8 cellular contexts compared by ENCODE assay signal in the genomic region with DNA sequence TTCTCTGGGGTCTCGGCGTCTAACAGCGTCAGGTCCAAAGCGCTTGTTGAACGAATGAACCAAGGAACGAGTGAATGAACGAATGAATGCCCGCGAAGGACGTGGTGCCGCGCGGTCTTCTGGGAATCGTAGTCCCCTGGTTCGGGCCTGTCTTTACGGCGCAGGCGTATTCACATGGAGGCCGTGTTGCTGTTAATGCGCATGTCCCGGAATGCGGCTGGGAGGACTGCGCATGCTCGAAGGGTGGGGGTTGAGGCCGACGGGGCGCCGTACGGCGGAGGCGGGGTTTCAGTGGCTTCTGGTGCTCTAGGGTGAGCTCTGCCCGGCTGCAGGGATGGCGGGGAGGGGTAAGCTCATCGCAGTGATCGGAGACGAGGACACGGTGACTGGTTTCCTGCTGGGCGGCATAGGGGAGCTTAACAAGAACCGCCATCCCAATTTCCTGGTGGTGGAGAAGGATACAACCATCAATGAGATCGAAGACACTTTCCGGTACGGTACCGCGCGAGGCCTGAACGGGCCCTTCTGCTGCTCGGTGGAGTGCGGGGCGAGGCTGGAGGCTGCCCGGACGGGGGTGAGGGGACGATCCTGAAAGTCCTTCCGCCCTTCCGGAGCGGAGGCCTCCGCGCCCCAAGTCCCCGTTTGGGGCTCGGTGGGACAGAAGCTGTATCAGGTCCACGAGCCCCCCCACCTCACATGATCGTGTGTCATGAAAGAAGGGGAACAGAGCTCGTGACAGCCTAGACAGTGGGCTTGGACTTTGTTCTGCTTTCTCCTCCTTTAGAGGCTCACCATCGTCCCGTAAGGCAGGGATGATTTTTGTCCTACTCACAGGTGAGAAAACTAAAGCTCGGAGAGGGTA. TPM values are rescaled to one million over a fixed set of nuclear protein-coding genes. Genes with fewer than 3 reads are reported as not detected.
A peak's percentile ranks its signal among the peaks of the same experiment; 100 is the strongest.
DNase-seq lines count a peak whose midpoint lies in the region; ATAC-seq and TF ChIP-seq lines count a peak whose summit lies in the region.

A gene with protein sequence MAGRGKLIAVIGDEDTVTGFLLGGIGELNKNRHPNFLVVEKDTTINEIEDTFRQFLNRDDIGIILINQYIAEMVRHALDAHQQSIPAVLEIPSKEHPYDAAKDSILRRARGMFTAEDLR (plus strand): TSS at position 286 of the 862 bp plus-strand sequence. CDS start 49 bp downstream, at position 335.

- DNase-seq in AG10803 (ENCODE audit: low read depth) (peak; percentile 94), NCI-H460 (ENCODE audit: extremely low read depth, low read depth) (peak; percentile 98), cerebellar nuclear complex (lab: John Stamatoyannopoulos, UW) (peak; percentile 25 to 91), islet precursor cell (peak; percentile 99)
- DNase-seq in activated CD4-positive, CD25-positive, alpha-beta regulatory T cell treated with anti-CD3 and anti-CD28 coated beads, Interleukin-2, amount 50 U/mL, for 72 hours = peak; percentile 99
- DNase-seq in stimulated activated CD4-positive, alpha-beta T cell treated with anti-CD3 and anti-CD28 coated beads, Interleukin-12 subunit alpha, Interleukin-12 subunit beta, amount 100 ng/mL, for 48 hours (ENCODE audit: low read depth in 2 of 3, low spot score in 1 of 3) = peak; percentile 98 to 99 (median 98)

- peak within 1 kb of the TSS; percentile 94 for H3K4me3 ChIP-seq in AG10803 (ENCODE audit: low read length)

- ATAC-seq in GM19035 (IDR thresholded peaks at IDR 0.05; ENCODE audit: unreplicated experiment) (peak; percentile 89), HG03354 (IDR thresholded peaks at IDR 0.05; ENCODE audit: poor library complexity, severe bottlenecking, unreplicated experiment) (peak; percentile 88)

- peak; percentile 9; the same call in 1 of the 2 replicates for TF ChIP-seq CTCF in AG10803 (conservative IDR thresholded peaks at IDR 0.05; ENCODE audit: low read length)

RNA-seq across cellular contexts. Expression of the gene that starts here (rescaled TPM):
- 68.0 and 78.5 TPM in 2 replicates for total RNA-seq in NCI-H460 (2014; rRNA removed; shearing (Covaris generic))
- 154 and 290 TPM in 2 replicates for polyA plus RNA-seq in NCI-H460 (2014; cell fraction: nucleus; rRNA removed)

Comparison
In these comparisons a context has a peak if more than half of its experiments do, and no peak if none do; other contexts are left out.
1. Peak in every context shown above with its lines: DNase-seq, ATAC-seq and H3K4me3 ChIP-seq.